ENCODE assay signal across 15 cellular contexts in genomic region chr10:70551971-70552422, GRCh38. TPM values are rescaled to one million over a fixed set of nuclear protein-coding genes. Genes with fewer than 3 reads are reported as not detected.
DNase-seq lines count a peak whose midpoint lies in the region; ATAC-seq and TF ChIP-seq lines count a peak whose summit lies in the region.
"Had no signal": no experiment of that assay in that cellular context is flagged by ENCODE, and none has a peak within 500 bp of the region (broad histone marks: within the 10 kb centered on the region; RNA-seq: fewer than 3 reads in every experiment).

No MANE protein-coding gene starts in this region.

- H3K18ac ChIP-seq in mesendoderm (ENCODE audit: low read length): no peak overlapping the region

- H3K9me3 ChIP-seq in fibroblast of lung (ENCODE audit: control insufficient read depth, insufficient read depth, low read depth, low read length): no peaks in the 10 kb centered on the region
- H3K9me3 ChIP-seq in upper lobe of left lung: no peaks in the 10 kb centered on the region
- H3K9me3 ChIP-seq: neutrophil, tibial artery had no signal

- intact Hi-C loops in MCF 10A (cut with micrococcal nuclease): loop anchor here (5.0 kb wide), 3 partner anchors 65 to 660 kb away; partner anchors contain the start of genes SGPL1 and UNC5B
- intact Hi-C loops in activated CD4-positive, alpha-beta memory T cell treated with anti-CD3 and anti-CD28 coated beads for 36 hours (cut with micrococcal nuclease): no loop called here

- CTCF ChIA-PET in MCF 10A (lab: Yijun Ruan, JAX): interaction anchor here (0.6 to 5.5 kb wide), 10 partner anchors 24 to 327 kb away, joined by 3 to 95 read pairs (median 4); no protein-coding TSS in a partner anchor
- CTCF ChIA-PET in activated CD4-positive, alpha-beta memory T cell treated with anti-CD3 and anti-CD28 coated beads for 36 hours (lab: Charles Lee): interaction anchor here (0.9 to 6.2 kb wide), 8 partner anchors 10 to 329 kb away, joined by 3 to 85 read pairs (median 8); no protein-coding TSS in a partner anchor

- POLR2A ChIA-PET in MCF 10A (lab: Yijun Ruan, JAX): no interaction called here
- POLR2A ChIA-PET in activated CD4-positive, alpha-beta memory T cell treated with anti-CD3 and anti-CD28 coated beads for 36 hours (lab: Charles Lee): no interaction called here

- H3K27ac Mint-ChIP-seq in MCF 10A (ENCODE audit: low read depth, unreplicated experiment): no peak overlapping the region
- no peak overlapping the region for H3K27ac Mint-ChIP-seq in activated CD4-positive, alpha-beta memory T cell treated with anti-CD3 and anti-CD28 coated beads for 36 hours

- no peak overlapping the region for H3K9ac ChIP-seq in fibroblast of lung (ENCODE audit: insufficient read depth, low read length)
- H3K9ac ChIP-seq in mesendoderm (ENCODE audit: low read length): no peak overlapping the region
- H3K9ac ChIP-seq: KMS-11 had no signal

- no peaks in the 10 kb centered on the region for H3K36me3 Mint-ChIP-seq in MCF 10A (ENCODE audit: insufficient read depth, unreplicated experiment)
- H3K36me3 Mint-ChIP-seq in activated CD4-positive, alpha-beta memory T cell treated with anti-CD3 and anti-CD28 coated beads for 36 hours: no peaks in the 10 kb centered on the region

- no peaks in the 10 kb centered on the region for H4K20me1 ChIP-seq in fibroblast of lung (ENCODE audit: control insufficient read depth, extremely low read depth, insufficient read depth, low read length)

- H3K4me1 ChIP-seq in fibroblast of lung (ENCODE audit: control insufficient read depth, extremely low read depth, insufficient read depth, low read length) (peaks cover 11% of the 10 kb centered on the region), mesendoderm (ENCODE audit: control insufficient read depth, low read depth, low read length) (no peaks in the 10 kb centered on the region), upper lobe of left lung (peaks cover 4 to 15% (median 8%) of the 10 kb centered on the region in 4 donors)

- no peak for TF ChIP-seq CTCF in MCF 10A (IDR thresholded peaks at IDR 0.05; ENCODE audit: unreplicated experiment)
- no peak for TF ChIP-seq CTCF in fibroblast of lung (conservative IDR thresholded peaks at IDR 0.05 in 1 of 2, IDR thresholded peaks at IDR 0.05 in 1 of 2; ENCODE audit: low read depth in 1 of 2, low read length in 2 of 2)
- no peak for TF ChIP-seq CTCF in upper lobe of left lung (IDR thresholded peaks at IDR 0.05)

- no peaks in the 10 kb centered on the region for H3K4me1 Mint-ChIP-seq in MCF 10A (ENCODE audit: insufficient read depth, unreplicated experiment)
- H3K4me1 Mint-ChIP-seq in activated CD4-positive, alpha-beta memory T cell treated with anti-CD3 and anti-CD28 coated beads for 36 hours (ENCODE audit: low read depth): no peaks in the 10 kb centered on the region

- peak overlapping the region; percentile 1 for H3K4me2 ChIP-seq in fibroblast of lung (ENCODE audit: extremely low read depth, insufficient read depth, low read length)
- no peak overlapping the region for H3K4me2 ChIP-seq in mesendoderm (ENCODE audit: low read length)
- H3K4me2 ChIP-seq: KMS-11 had no signal

- peaks cover 22% of the 10 kb centered on the region for H3K27me3 Mint-ChIP-seq in MCF 10A (ENCODE audit: insufficient read depth, unreplicated experiment)
- no peaks in the 10 kb centered on the region for H3K27me3 Mint-ChIP-seq in activated CD4-positive, alpha-beta memory T cell treated with anti-CD3 and anti-CD28 coated beads for 36 hours

- H3K4me3 ChIP-seq in fibroblast of lung (replicated peaks in 1 of 4; ENCODE audit: control extremely low read depth in 1 of 4, insufficient read depth in 1 of 4, low read depth in 3 of 4, low read length in 4 of 4): no peak overlapping the region
- no peak overlapping the region for H3K4me3 ChIP-seq in mesendoderm (ENCODE audit: low read length)
- no peak overlapping the region for H3K4me3 ChIP-seq in upper lobe of left lung
- H3K4me3 ChIP-seq: tibial artery had no signal

- H2AK5ac ChIP-seq in mesendoderm (ENCODE audit: low read length): no peak overlapping the region

- no peak overlapping the region for H2BK5ac ChIP-seq in mesendoderm (ENCODE audit: low read length)

- H3K27me3 ChIP-seq in fibroblast of lung (ENCODE audit: control insufficient read depth, insufficient read depth, low read length) (no peaks in the 10 kb centered on the region), mesendoderm (ENCODE audit: insufficient read depth, low read length, poor library complexity) (no peaks in the 10 kb centered on the region), upper lobe of left lung (no peaks in the 10 kb centered on the region)
- H3K27me3 ChIP-seq: neutrophil, tibial artery had no signal

- H3K23ac ChIP-seq in mesendoderm (ENCODE audit: low read length): no peak overlapping the region

- no peaks in the 10 kb centered on the region for H3K36me3 ChIP-seq in fibroblast of lung (ENCODE audit: control insufficient read depth, insufficient read depth, low read length)
- H3K36me3 ChIP-seq in mesendoderm (ENCODE audit: control insufficient read depth, insufficient read depth, low read length): peaks cover 6% of the 10 kb centered on the region
- H3K36me3 ChIP-seq in upper lobe of left lung: peaks cover 0 to 70% (median 10%) of the 10 kb centered on the region in 4 donors
- H3K36me3 ChIP-seq: neutrophil had no signal

- no peaks in the 10 kb centered on the region for H3K79me1 ChIP-seq in mesendoderm (ENCODE audit: low read length)

- peak; percentile 53 to 88 for ATAC-seq in upper lobe of left lung (ENCODE audit: low FRiP score in 2 of 2)
- ATAC-seq in HG02938 (IDR thresholded peaks at IDR 0.05; ENCODE audit: unreplicated experiment): no peak
- ATAC-seq: Panc1 had no signal

- TF ChIP-seq POLR2A in upper lobe of left lung (IDR thresholded peaks at IDR 0.05): no peak

- peak in 1 of 4 donors; percentile 55 for TF ChIP-seq EP300 in upper lobe of left lung (IDR thresholded peaks at IDR 0.05)

- no peak overlapping the region for H3K4ac ChIP-seq in mesendoderm (ENCODE audit: low read depth, low read length)

- peak; percentile 68 to 84 for DNase-seq in T47D (ENCODE audit: low read depth in 1 of 2, low spot score in 1 of 2)
- no peak for DNase-seq in MCF 10A (ENCODE audit: unreplicated experiment)
- peak; percentile 90 to 93 for DNase-seq in fibroblast of lung (ENCODE audit: low read depth in 2 of 2)
- DNase-seq in mesendoderm: peak; percentile 37
- DNase-seq in upper lobe of left lung: peak in 1 of 2 donors; percentile 86
- DNase-seq in activated CD4-positive, alpha-beta memory T cell treated with anti-CD3 and anti-CD28 coated beads for 36 hours: no peak
- DNase-seq in dermis blood vessel endothelial cell: no peak
- DNase-seq: hypothalamus had no signal

- no peaks in the 10 kb centered on the region for H3K9me3 Mint-ChIP-seq in MCF 10A (ENCODE audit: unreplicated experiment)
- H3K9me3 Mint-ChIP-seq in activated CD4-positive, alpha-beta memory T cell treated with anti-CD3 and anti-CD28 coated beads for 36 hours: no peaks in the 10 kb centered on the region

- no peak overlapping the region for H4K5ac ChIP-seq in mesendoderm (ENCODE audit: low read length)

- H3K79me2 ChIP-seq in fibroblast of lung (ENCODE audit: control insufficient read depth, insufficient read depth, low read length) (no peaks in the 10 kb centered on the region), mesendoderm (ENCODE audit: control insufficient read depth, insufficient read depth, low read length) (no peaks in the 10 kb centered on the region)

- no peak overlapping the region for H2AFZ ChIP-seq in fibroblast of lung (ENCODE audit: low read length)

- H4K8ac ChIP-seq in mesendoderm (ENCODE audit: low read depth, low read length): no peak overlapping the region

- no peak overlapping the region for H3K56ac ChIP-seq in mesendoderm (ENCODE audit: low read length)

- in situ Hi-C loops in T47D (cut with HindIII; ENCODE audit: low pct_unique_long_range_greater_than_20kb, low sequenced_read_pairs): no loop called here

- H3K27ac ChIP-seq in fibroblast of lung (ENCODE audit: insufficient read depth, low read length): peak overlapping the region; percentile 54
- no peak overlapping the region for H3K27ac ChIP-seq in mesendoderm (ENCODE audit: low read depth, low read length)
- H3K27ac ChIP-seq in upper lobe of left lung: peak overlapping the region in 3 of 4 donors; percentile 2 to 58 (median 44)
- H3K27ac ChIP-seq: 22Rv1, KMS-11, neutrophil, tibial artery had no signal

- no TSS peak for BruUV-seq in MCF 10A (replicated peaks; lab: Mats Ljungman, UMichigan)

- no peak overlapping the region for H2BK120ac ChIP-seq in mesendoderm (ENCODE audit: low read depth, low read length)

- H3K4me3 Mint-ChIP-seq in MCF 10A (ENCODE audit: unreplicated experiment): no peak overlapping the region
- H3K4me3 Mint-ChIP-seq in activated CD4-positive, alpha-beta memory T cell treated with anti-CD3 and anti-CD28 coated beads for 36 hours: no peak overlapping the region

- WGBS in mesendoderm (ENCODE audit: extremely low coverage, insufficient coverage, low lambda C conversion rate): no CpG with 5 or more reads among the region's 19 CpGs
- 58 to 65% methylated on average over 19 of the region's 19 CpGs for WGBS in upper lobe of left lung, 2 donors

- H2BK15ac ChIP-seq in mesendoderm (replicated peaks; ENCODE audit: low read depth): no peak overlapping the region

RNA-seq across cellular contexts. Expression of gene PRF1, which starts 50.5 kb away (rescaled TPM):
- total RNA-seq in MCF 10A (2022) (not detected in 2 replicates), fibroblast of lung (not detected in 2 replicates), upper lobe of left lung (10 to 100 TPM in 5 of 6 donors, 1 to 10 TPM in 1; 6.3 to 26.9 (median 15.9) TPM), dermis blood vessel endothelial cell (not detected in 2 replicates)
- not detected in 2 replicates for polyA plus RNA-seq in fibroblast of lung
- polyA plus RNA-seq in fibroblast of lung (2012): not detected in 2 replicates
- not detected in 2 replicates for polyA minus RNA-seq in fibroblast of lung (ENCODE audit: low replicate concordance)
- polyA plus RNA-seq in mesendoderm (2013, experiment 1 of 2): 0.10 TPM
- 0.08 TPM for polyA plus RNA-seq in mesendoderm (2013, experiment 2 of 2)
- 10 to 100 TPM; 32.4 to 32.6 TPM for total RNA-seq in activated CD4-positive, alpha-beta memory T cell treated with anti-CD3 and anti-CD28 coated beads for 36 hours
- total RNA-seq: cerebellum had no signal

Comparison
In these comparisons a context has a peak if more than half of its experiments do, and no peak if none do; other contexts are left out.
1. DNase-seq: peak in T47D (2 of 2), fibroblast of lung (2 of 2) and mesendoderm (single experiment); none in MCF 10A (single experiment), activated CD4-positive, alpha-beta memory T cell treated with anti-CD3 and anti-CD28 coated beads for 36 hours (single experiment) and dermis blood vessel endothelial cell (single experiment).